7 cellular contexts compared by ENCODE assay signal in genomic region chr1:7669559-7670208, GRCh38.
DNase-seq lines count a peak whose midpoint lies in the region; ATAC-seq and TF ChIP-seq lines count a peak whose summit lies in the region.

No MANE protein-coding gene starts in this region.

- H3K36me3 ChIP-seq in kidney epithelial cell (ENCODE audit: control insufficient read depth, insufficient read depth, low read length) = no peaks in the 10 kb centered on the region

- peaks cover 15% of the 10 kb centered on the region for H3K27me3 ChIP-seq in kidney epithelial cell (ENCODE audit: control insufficient read depth, insufficient read depth, low read length)

- DNase-seq in GM10266 (ENCODE audit: extremely low spot score) (peak; percentile 85), NCI-H1105 (lab: John Stamatoyannopoulos, UW) (peak; percentile 62), kidney epithelial cell (ENCODE audit: low read depth) (no peak)
- peak; percentile 8 to 38 (median 14) for DNase-seq in activated CD4-positive, CD25-positive, alpha-beta regulatory T cell (lab: John Stamatoyannopoulos, UW)
- DNase-seq in central memory CD4-positive, alpha-beta T cell = peak; percentile 47
- DNase-seq in stimulated activated CD4-positive, alpha-beta T cell treated with anti-CD3 and anti-CD28 coated beads, Interleukin-2, amount 100 ng/mL, for 48 hours = peak; percentile 34 to 55

- no peak for ATAC-seq in HG03159 (IDR thresholded peaks at IDR 0.05; ENCODE audit: unreplicated experiment)

- peak overlapping the region; percentile 22 for H3K4me3 ChIP-seq in kidney epithelial cell (ENCODE audit: low read depth, low read length)

- TF ChIP-seq CTCF in GM10266 (IDR thresholded peaks at IDR 0.05; ENCODE audit: control insufficient read depth, insufficient read depth, low read depth, missing control alignments) (peak; percentile 87), kidney epithelial cell (IDR thresholded peaks at IDR 0.05; ENCODE audit: insufficient read depth, low read length, poor library complexity, severe bottlenecking) (peak; percentile 95)
